Comparison of ENCODE assay signal across 7 cellular contexts in genomic region chr5:170632985-170633234, GRCh38.
DNase-seq lines count a peak whose midpoint lies in the region; ATAC-seq and TF ChIP-seq lines count a peak whose summit lies in the region.

No MANE protein-coding gene starts in this region.

- H3K4me3 ChIP-seq in foreskin fibroblast (ENCODE audit: low read depth in 1 of 2, low read length in 2 of 2), result peak overlapping the region; percentile 29 to 43
- peak overlapping the region; percentile 53 for H3K4me3 ChIP-seq in osteoblast (ENCODE audit: insufficient read depth, low read length)

- no peaks in the 10 kb centered on the region for H3K9me3 ChIP-seq in osteoblast (ENCODE audit: low read depth, low read length)

- peak overlapping the region; percentile 85 for H3K27ac Mint-ChIP-seq in type B pancreatic cell

- H2AFZ ChIP-seq in osteoblast (ENCODE audit: low read length), result peak overlapping the region; percentile 80

- peak; percentile 94 for TF ChIP-seq CTCF in foreskin fibroblast (IDR thresholded peaks at IDR 0.05; ENCODE audit: low read depth, low read length)
- peak; percentile 90 for TF ChIP-seq CTCF in osteoblast (IDR thresholded peaks at IDR 0.05; ENCODE audit: extremely low read depth, low read depth, low read length)
- peak; percentile 99 for TF ChIP-seq CTCF in type B pancreatic cell (conservative IDR thresholded peaks at IDR 0.05)

- H3K36me3 ChIP-seq in osteoblast (ENCODE audit: insufficient read depth, low read length), result no peaks in the 10 kb centered on the region

- no peaks in the 10 kb centered on the region for H4K20me1 ChIP-seq in osteoblast (ENCODE audit: insufficient read depth, low read length)

- H3K79me2 ChIP-seq in osteoblast (ENCODE audit: insufficient read depth, low read length), result no peaks in the 10 kb centered on the region

- H3K27ac ChIP-seq in osteoblast (ENCODE audit: low read depth, low read length), result no peak overlapping the region

- peak overlapping the region; percentile 80 for H3K4me2 ChIP-seq in osteoblast (ENCODE audit: insufficient read depth, low read length)

- peaks cover 12% of the 10 kb centered on the region for H3K27me3 Mint-ChIP-seq in activated T-cell treated with anti-CD3 and anti-CD28 coated beads, Interleukin-2, amount 50 U/mL, for 4 hours (ENCODE audit: low read depth)
- peaks cover 37% of the 10 kb centered on the region for H3K27me3 Mint-ChIP-seq in type B pancreatic cell

- H3K4me1 ChIP-seq in osteoblast (ENCODE audit: insufficient read depth, low read length), result peaks cover 10% of the 10 kb centered on the region

- H3K27me3 ChIP-seq in osteoblast (ENCODE audit: insufficient read depth, low read length), result peaks cover 4% of the 10 kb centered on the region

- H3K4me1 Mint-ChIP-seq in activated T-cell treated with anti-CD3 and anti-CD28 coated beads, Interleukin-2, amount 50 U/mL, for 4 hours (ENCODE audit: low read depth), result peaks cover 20% of the 10 kb centered on the region
- H3K4me1 Mint-ChIP-seq in type B pancreatic cell (ENCODE audit: unreplicated experiment), result peaks cover 28% of the 10 kb centered on the region

- peak overlapping the region; percentile 78 for H3K4me3 Mint-ChIP-seq in activated T-cell treated with anti-CD3 and anti-CD28 coated beads, Interleukin-2, amount 50 U/mL, for 4 hours
- peak overlapping the region; percentile 89 for H3K4me3 Mint-ChIP-seq in type B pancreatic cell

- no peaks in the 10 kb centered on the region for H3K9me3 Mint-ChIP-seq in activated T-cell treated with anti-CD3 and anti-CD28 coated beads, Interleukin-2, amount 50 U/mL, for 4 hours
- H3K9me3 Mint-ChIP-seq in type B pancreatic cell, result no peaks in the 10 kb centered on the region

- H3K36me3 Mint-ChIP-seq in activated T-cell treated with anti-CD3 and anti-CD28 coated beads, Interleukin-2, amount 50 U/mL, for 4 hours (ENCODE audit: insufficient read depth), result no peaks in the 10 kb centered on the region
- H3K36me3 Mint-ChIP-seq in type B pancreatic cell, result no peaks in the 10 kb centered on the region

- ATAC-seq in GM19035 (IDR thresholded peaks at IDR 0.05; ENCODE audit: unreplicated experiment), result peak; percentile 64
- peak; percentile 61 to 69 for ATAC-seq in activated T-cell treated with anti-CD3 and anti-CD28 coated beads, Interleukin-2, amount 50 U/mL, for 4 hours
- ATAC-seq in GM21381 (IDR thresholded peaks at IDR 0.05; ENCODE audit: unreplicated experiment), result no peak

- DNase-seq in LHCN-M2 (ENCODE audit: low read depth), result peak; percentile 22
- peak; percentile 46 for DNase-seq in activated T-cell treated with anti-CD3 and anti-CD28 coated beads, Interleukin-2, amount 50 U/mL, for 4 hours
- DNase-seq in foreskin fibroblast, result peak in 1 of 2 donors; percentile 71
- peak; percentile 96 for DNase-seq in osteoblast (ENCODE audit: insufficient read length, low spot score, missing footprints)
- DNase-seq in type B pancreatic cell (ENCODE audit: extremely low spot score, unreplicated experiment), result peak; percentile 90
